In genomic region chr17:77381185-77381700, GRCh38 we compare ENCODE assay signal across 14 cellular contexts.
DNase-seq lines count a peak whose midpoint lies in the region; ATAC-seq, FAIRE-seq and TF ChIP-seq lines count a peak whose summit lies in the region.
"Had no signal": no experiment of that assay in that cellular context is flagged by ENCODE, and none has a peak within 500 bp of the region (broad histone marks: within the 10 kb centered on the region; RNA-seq: fewer than 3 reads in every experiment).

No MANE protein-coding gene starts in this region.

- H2AK9ac ChIP-seq in IMR-90 (replicated peaks; ENCODE audit: low read depth, low read length, poor library complexity): peak overlapping the region; percentile 45

- no peak overlapping the region for H3K18ac ChIP-seq in IMR-90 (ENCODE audit: low read depth, low read length)
- H3K18ac ChIP-seq in H1 (ENCODE audit: extremely low read depth, low read length): no peak overlapping the region

- H3K4me1 ChIP-seq in CD8-positive, alpha-beta T cell (ENCODE audit: insufficient read depth, low read length): peaks cover 97% of the 10 kb centered on the region
- H3K4me1 ChIP-seq in IMR-90 (ENCODE audit: control insufficient read depth, insufficient read depth, low read length): peaks cover 76% of the 10 kb centered on the region
- peaks cover 5 to 63% (median 43%) of the 10 kb centered on the region in 4 experiments for H3K4me1 ChIP-seq in H1 (replicated peaks in 1 of 4; ENCODE audit: control insufficient read depth in 3 of 4, insufficient read depth in 4 of 4, low read length in 3 of 4)
- H3K4me1 ChIP-seq in prostate gland (replicated peaks): peaks cover 34% of the 10 kb centered on the region

- H4K91ac ChIP-seq in IMR-90 (ENCODE audit: insufficient read depth, low read depth, low read length) (no peak overlapping the region), H1 (replicated peaks; ENCODE audit: insufficient read length, low read length) (peak overlapping the region; percentile 26)

- H2AK5ac ChIP-seq in IMR-90 (ENCODE audit: low read depth, low read length): peak overlapping the region; percentile 74; the same call in 1 of the 2 replicates
- H2AK5ac ChIP-seq in H1 (ENCODE audit: low read depth, low read length): 0 out of 2 replicates have a peak overlapping the region, but pooled peaks have one; percentile 24

- H3K27me3 ChIP-seq in CD8-positive, alpha-beta T cell (ENCODE audit: insufficient read depth, low read length): no peaks in the 10 kb centered on the region
- H3K27me3 ChIP-seq in IMR-90 (ENCODE audit: control insufficient read depth, insufficient read depth, low read length) (no peaks in the 10 kb centered on the region), H1 (replicated peaks in 1 of 4; ENCODE audit: control insufficient read depth in 3 of 4, extremely low read depth in 1 of 4, insufficient read depth in 3 of 4, low read length in 3 of 4) (no peaks in the 10 kb centered on the region), prostate gland (replicated peaks; ENCODE audit: insufficient read depth) (no peaks in the 10 kb centered on the region)

- no peak for TF ChIP-seq EP300 in H1 (IDR thresholded peaks at IDR 0.05; ENCODE audit: borderline replicate concordance in 1 of 2, low read depth in 2 of 2, low read length in 2 of 2)

- H2BK15ac ChIP-seq in IMR-90 (ENCODE audit: low read depth, low read length): no peak overlapping the region
- no peak overlapping the region for H2BK15ac ChIP-seq in H1 (ENCODE audit: low read length)

- H3K27ac Mint-ChIP-seq in CD8-positive, alpha-beta T cell: peak overlapping the region; percentile 91

- no peaks in the 10 kb centered on the region for H3K9me3 Mint-ChIP-seq in CD8-positive, alpha-beta T cell

- 0 out of 2 replicates have a peak, but pooled peaks cover 2% of the 10 kb centered on the region for H3K23me2 ChIP-seq in H1 (ENCODE audit: low read depth, low read length)

- no peak for ATAC-seq in CD8-positive, alpha-beta T cell
- ATAC-seq in IMR-90 (ENCODE audit: low read depth) (no peak), GM21515 (IDR thresholded peaks at IDR 0.05; ENCODE audit: unreplicated experiment) (no peak)

- FAIRE-seq in H1 (lab: Jason Lieb, UNC): no peak
- FAIRE-seq: GM12891 had no signal

- no peak overlapping the region for H3K4me3 ChIP-seq in CD8-positive, alpha-beta T cell (ENCODE audit: low read depth, low read length)
- H3K4me3 ChIP-seq in IMR-90 (ENCODE audit: insufficient read depth, low read depth, low read length): no peak overlapping the region
- no peak overlapping the region for H3K4me3 ChIP-seq in H1 (ENCODE audit: extremely low read depth in 1 of 4, insufficient read depth in 2 of 4, low read depth in 3 of 4, low read length in 4 of 4)
- H3K4me3 ChIP-seq in prostate gland: no peak overlapping the region
- H3K4me3 ChIP-seq: SK-N-MC had no signal

- TF ChIP-seq CTCF in CD8-positive, alpha-beta T cell (IDR thresholded peaks at IDR 0.05): no peak
- TF ChIP-seq CTCF in IMR-90 (conservative IDR thresholded peaks at IDR 0.05; ENCODE audit: low read depth, low read length) (no peak), H1 (IDR thresholded peaks at IDR 0.05; ENCODE audit: control extremely low read depth in 1 of 3, insufficient read depth in 1 of 3, low read depth in 1 of 3, low read length in 3 of 3) (no peak), prostate gland (IDR thresholded peaks at IDR 0.05) (no peak), GM10266 (IDR thresholded peaks at IDR 0.05; ENCODE audit: control insufficient read depth, insufficient read depth, low read depth, missing control alignments) (no peak)

- peaks cover 90% of the 10 kb centered on the region for H4K20me1 ChIP-seq in IMR-90 (ENCODE audit: insufficient read depth, low read length)
- peaks cover 19 to 30% of the 10 kb centered on the region in 2 experiments for H4K20me1 ChIP-seq in H1 (replicated peaks in 1 of 2; ENCODE audit: control insufficient read depth in 1 of 2, insufficient read depth in 2 of 2, low read length in 2 of 2)

- in situ Hi-C loops in IMR-90 (cut with MboI; ENCODE audit: low sequenced_read_pairs): no loop called here

- peak overlapping the region in 1 of 2 experiments; percentile 27; a peak in 2 of 4 replicates for H4K8ac ChIP-seq in IMR-90 (ENCODE audit: low read depth in 2 of 2, low read length in 2 of 2)
- no peak overlapping the region for H4K8ac ChIP-seq in H1 (ENCODE audit: extremely low read depth, insufficient read depth, low read length)

- H3K9me3 ChIP-seq in CD8-positive, alpha-beta T cell (ENCODE audit: low read length): no peaks in the 10 kb centered on the region
- no peaks in the 10 kb centered on the region for H3K9me3 ChIP-seq in IMR-90 (ENCODE audit: control insufficient read depth, insufficient read depth, low read length)
- H3K9me3 ChIP-seq in H1 (ENCODE audit: insufficient read depth in 2 of 2, low read depth in 1 of 2, low read length in 1 of 2): no peaks in the 10 kb centered on the region
- no peaks in the 10 kb centered on the region for H3K9me3 ChIP-seq in prostate gland

- no peak for DNase-seq in CD8-positive, alpha-beta T cell
- DNase-seq in IMR-90: no peak
- no peak for DNase-seq in H1 (ENCODE audit: low read depth in 1 of 2, low spot score in 2 of 2)
- DNase-seq in prostate gland (ENCODE audit: low spot score): no peak
- no peak for DNase-seq in NCI-H2227 treated with DMSO at 0.1 percent for 48 hours (lab: John Stamatoyannopoulos, UW)
- no peak for DNase-seq in GM10266 (ENCODE audit: extremely low spot score)
- DNase-seq in HT-29 (ENCODE audit: low spot score): no peak
- DNase-seq: activated CD4-positive, alpha-beta T cell treated with anti-CD3 and anti-CD28 coated beads for 48 hours; aorta; hypothalamus; NCI-H524 treated with DMSO at 0.1 percent for 48 hours had no signal

- H3K36me3 Mint-ChIP-seq in CD8-positive, alpha-beta T cell: peaks cover 7% of the 10 kb centered on the region

- no peak overlapping the region; the same call in 1 of the 2 replicates for H3K4me2 ChIP-seq in IMR-90 (ENCODE audit: low read depth, low read length)
- no peak overlapping the region for H3K4me2 ChIP-seq in H1 (ENCODE audit: insufficient read depth in 1 of 2, low read depth in 2 of 2, low read length in 2 of 2)

- H2BK12ac ChIP-seq in H1 (ENCODE audit: low read depth, low read length): no peak overlapping the region

- no peak overlapping the region for H2AFZ ChIP-seq in IMR-90 (replicated peaks; ENCODE audit: low read length, poor library complexity)
- H2AFZ ChIP-seq in H1 (ENCODE audit: low read length): no peak overlapping the region

- H3K27ac ChIP-seq in CD8-positive, alpha-beta T cell (ENCODE audit: low read depth, low read length): peak overlapping the region; percentile 3
- peak overlapping the region; percentile 36; the same call in 1 of the 2 replicates for H3K27ac ChIP-seq in IMR-90 (ENCODE audit: insufficient read depth, low read length)
- no peak overlapping the region for H3K27ac ChIP-seq in H1 (ENCODE audit: low read depth, low read length)
- H3K27ac ChIP-seq in prostate gland: peak overlapping the region; percentile 20 to 30
- H3K27ac ChIP-seq: SK-N-MC had no signal

- H3K9ac ChIP-seq in IMR-90 (ENCODE audit: low read depth, low read length): no peak overlapping the region
- H3K9ac ChIP-seq in H1 (replicated peaks in 1 of 4; ENCODE audit: extremely low read depth in 1 of 4, low read depth in 3 of 4, low read length in 3 of 4): no peak overlapping the region; a peak in 1 of 7 replicates

- no TSS peak for BruUV-seq in IMR-90 (replicated peaks; lab: Mats Ljungman, UMichigan)

- POLR2A ChIA-PET in CD8-positive, alpha-beta T cell (lab: Charles Lee): interaction anchor here (1.2 to 2.9 kb wide), 11 partner anchors 9 to 64 kb away, joined by 3 to 20 read pairs (median 11); no protein-coding TSS in a partner anchor
- POLR2A ChIA-PET in IMR-90 (lab: Charles Lee; ENCODE audit: unreplicated experiment) (no interaction called here), H1 (lab: Charles Lee; ENCODE audit: partially characterized antibody) (interaction anchor here (0.6 to 2.5 kb wide), 3 partner anchors 11 to 42 kb away, joined by 3 to 17 read pairs (median 4); no protein-coding TSS in a partner anchor)

- H3K23ac ChIP-seq in IMR-90 (ENCODE audit: low read depth, low read length) (0 out of 2 replicates have a peak overlapping the region, but pooled peaks have one; percentile 57), H1 (ENCODE audit: insufficient read length) (no peak overlapping the region)

- H3K14ac ChIP-seq in IMR-90 (replicated peaks; ENCODE audit: low read depth, low read length): 0 out of 2 replicates have a peak overlapping the region, but pooled peaks have one; percentile 42
- H3K14ac ChIP-seq in H1 (ENCODE audit: insufficient read length): no peak overlapping the region

- peak overlapping the region; percentile 75 for H3K4me3 Mint-ChIP-seq in CD8-positive, alpha-beta T cell

- peaks cover 5 to 93% of the 10 kb centered on the region in 2 experiments for H3K79me1 ChIP-seq in IMR-90 (ENCODE audit: low read depth in 1 of 2, low read length in 2 of 2)
- peaks cover 39% of the 10 kb centered on the region for H3K79me1 ChIP-seq in H1 (ENCODE audit: low read depth, low read length)

- H3K4me1 Mint-ChIP-seq in CD8-positive, alpha-beta T cell (ENCODE audit: low read depth): peaks cover 91% of the 10 kb centered on the region

- CTCF ChIA-PET in CD8-positive, alpha-beta T cell (lab: Charles Lee): interaction anchor here (0.7 to 6.1 kb wide), 16 partner anchors 10 to 111 kb away, joined by 3 to 39 read pairs (median 3); no protein-coding TSS in a partner anchor
- CTCF ChIA-PET in IMR-90 (lab: Yijun Ruan, JAX) (no interaction called here), H1 (lab: Charles Lee; ENCODE audit: partially characterized antibody) (interaction anchor here (0.6 to 1.7 kb wide), 6 partner anchors 9 to 107 kb away, joined by 3 to 6 read pairs (median 4); no protein-coding TSS in a partner anchor)

- H3K56ac ChIP-seq in IMR-90 (ENCODE audit: extremely low read depth, insufficient read depth, low read length): no peak overlapping the region
- H3K56ac ChIP-seq in H1 (replicated peaks; ENCODE audit: insufficient read length, low read depth, low read length): no peak overlapping the region

- H3K4ac ChIP-seq in IMR-90 (ENCODE audit: low read depth, low read length) (peak overlapping the region; percentile 46), H1 (replicated peaks; ENCODE audit: insufficient read length, low read depth, low read length) (no peak overlapping the region)

- peak overlapping the region; percentile 18 for H2BK5ac ChIP-seq in IMR-90 (ENCODE audit: low read depth, low read length, poor library complexity, severe bottlenecking)
- H2BK5ac ChIP-seq in H1 (ENCODE audit: low read depth, low read length): 0 out of 2 replicates have a peak overlapping the region, but pooled peaks have one; percentile 16

- no peak overlapping the region; the same call in 1 of the 2 replicates for H4K5ac ChIP-seq in IMR-90 (ENCODE audit: low read depth, low read length)
- H4K5ac ChIP-seq in H1 (ENCODE audit: insufficient read length, low read depth, low read length): no peak overlapping the region

- no peak for TF ChIP-seq RAD21 in IMR-90 (IDR thresholded peaks at IDR 0.05; ENCODE audit: low read length)
- TF ChIP-seq RAD21 in H1 (IDR thresholded peaks at IDR 0.05 in 1 of 2, conservative IDR thresholded peaks at IDR 0.05 in 1 of 2; ENCODE audit: low read depth in 2 of 2, low read length in 2 of 2): no peak

- no peaks in the 10 kb centered on the region for H3K36me3 ChIP-seq in CD8-positive, alpha-beta T cell (ENCODE audit: insufficient read depth, low read length)
- peaks cover 13% of the 10 kb centered on the region; the same call in 1 of the 2 replicates for H3K36me3 ChIP-seq in IMR-90 (ENCODE audit: control insufficient read depth, insufficient read depth, low read length)
- H3K36me3 ChIP-seq in H1 (ENCODE audit: control insufficient read depth in 2 of 4, insufficient read depth in 4 of 4, low read length in 3 of 4): no peaks in the 10 kb centered on the region
- no peaks in the 10 kb centered on the region for H3K36me3 ChIP-seq in prostate gland

- 0 out of 2 replicates have a peak overlapping the region, but pooled peaks have one; percentile 14 for H2BK120ac ChIP-seq in IMR-90 (ENCODE audit: low read depth, low read length)
- H2BK120ac ChIP-seq in H1 (replicated peaks; ENCODE audit: low read depth, low read length): no peak overlapping the region

- dilution Hi-C loops in IMR-90 (cut with HindIII; ENCODE audit: low sequenced_read_pairs, unreplicated experiment): no loop called here

- peaks cover 12 to 94% of the 10 kb centered on the region in 2 experiments for H3K79me2 ChIP-seq in H1 (ENCODE audit: control insufficient read depth in 1 of 2, insufficient read depth in 2 of 2, low read length in 2 of 2)

- no CpG with 5 or more reads among the region's 4 CpGs for WGBS in IMR-90 (ENCODE audit: extremely low coverage in 2 of 2, insufficient read length in 1 of 2), 2 experiments
- WGBS in H1 (ENCODE audit: extremely low coverage in 1 of 2, insufficient coverage in 1 of 2, insufficient read length in 1 of 2, insufficient replicate concordance in 2 of 2, low coverage in 1 of 2, low lambda C conversion rate in 2 of 2, missing lambda C conversion rate in 1 of 2), 2 experiments: 58% methylated on average over 4 of the region's 4 CpGs; no CpG with 5 or more reads in 1 of the 2 experiments
- WGBS in prostate gland: 52% methylated on average over 4 of the region's 4 CpGs

- H2BK20ac ChIP-seq in IMR-90 (ENCODE audit: low read depth, low read length): no peak overlapping the region
- H2BK20ac ChIP-seq in H1 (ENCODE audit: low read length): no peak overlapping the region

- TF ChIP-seq POLR2A in IMR-90 (IDR thresholded peaks at IDR 0.05; ENCODE audit: low read depth, low read length) (no peak), H1 (IDR thresholded peaks at IDR 0.05; ENCODE audit: control extremely low read depth in 1 of 2, low read depth in 2 of 2, low read length in 2 of 2) (no peak), prostate gland (IDR thresholded peaks at IDR 0.05) (no peak)

- intact Hi-C loops in CD8-positive, alpha-beta T cell (cut with DNase I, micrococcal nuclease): loop anchor here in 1 of 2 experiments (5.0 kb wide), 1 partner anchor 51 kb away; no protein-coding TSS in a partner anchor
- intact Hi-C loops in IMR-90 (cut with micrococcal nuclease): no loop called here
- intact Hi-C loops in prostate gland (cut with DNase I): no loop called here

- H3K9me1 ChIP-seq in IMR-90 (ENCODE audit: insufficient read depth, low read length): peaks cover 57% of the 10 kb centered on the region

- no peaks in the 10 kb centered on the region for H3K27me3 Mint-ChIP-seq in CD8-positive, alpha-beta T cell (ENCODE audit: low read depth)
